In genomic region chr19:41911889-41912731, GRCh38 we compare ENCODE assay signal across 15 cellular contexts. TPM values are rescaled to one million over a fixed set of nuclear protein-coding genes. Genes with fewer than 3 reads are reported as not detected.
A peak's percentile ranks its signal among the peaks of the same experiment; 100 is the strongest.
DNase-seq lines count a peak whose midpoint lies in the region; ATAC-seq, FAIRE-seq and TF ChIP-seq lines count a peak whose summit lies in the region.
"Had no signal": no experiment of that assay in that cellular context is flagged by ENCODE, and none has a peak within 500 bp of the region (broad histone marks: within the 10 kb centered on the region; RNA-seq: fewer than 3 reads in every experiment).

No MANE protein-coding gene starts in this region.

- H3K27ac Mint-ChIP-seq in CD4-positive, alpha-beta memory T cell, result peak overlapping the region in 6 of 7 donors; percentile 14 to 57 (median 47)
- H3K27ac Mint-ChIP-seq in activated T-helper 1 cell treated with anti-CD3 and anti-CD28 coated beads, Interleukin-12 subunit alpha, Interleukin-12 subunit beta, Interleukin-2, Interleukin-4 antibody, amounts not matched to agents 30 ng/mL and 10 ng/mL and 1 ng/mL, durations not matched to agents 14 hours and 24 hours and 36 hours, result peak overlapping the region; percentile 61
- H3K27ac Mint-ChIP-seq: nephron had no signal

- no peak for ATAC-seq in HG03039 (IDR thresholded peaks at IDR 0.05; ENCODE audit: unreplicated experiment)

- CTCF ChIA-PET in CD4-positive, alpha-beta memory T cell (lab: Charles Lee; ENCODE audit: partially characterized antibody), result interaction anchor here (1.2 to 1.3 kb wide), 2 partner anchors 10 to 52 kb away, joined by 3 read pairs; partner anchors contain the start of gene RPS19

- peak overlapping the region in 1 of 2 experiments; percentile 79 for H3K23ac ChIP-seq in mesenchymal stem cell (ENCODE audit: low read length in 2 of 2)

- no peak overlapping the region for H3K4ac ChIP-seq in mesenchymal stem cell (ENCODE audit: low read depth in 1 of 2, low read length in 2 of 2)

- H3K36me3 Mint-ChIP-seq in CD4-positive, alpha-beta memory T cell, result peaks cover 3 to 6% of the 10 kb centered on the region in 2 donors
- peaks cover 16% of the 10 kb centered on the region for H3K36me3 Mint-ChIP-seq in activated T-helper 1 cell treated with anti-CD3 and anti-CD28 coated beads, Interleukin-12 subunit alpha, Interleukin-12 subunit beta, Interleukin-2, Interleukin-4 antibody, amounts not matched to agents 30 ng/mL and 10 ng/mL and 1 ng/mL, durations not matched to agents 14 hours and 24 hours and 36 hours (ENCODE audit: low read depth)

- FAIRE-seq in GM12892 (lab: Jason Lieb, UNC), result no peak
- FAIRE-seq: frontal cortex, HTR-8/SVneo had no signal

- TF ChIP-seq CTCF in colonic mucosa (IDR thresholded peaks at IDR 0.05), result no peak

- DNase-seq in CD4-positive, alpha-beta memory T cell, result peak in 2 of 5 donors; percentile 39 to 44
- DNase-seq in GM12892 (ENCODE audit: insufficient read length) (no peak), mesenchymal stem cell (no peak), KBM-7 (no peak), colonic mucosa (no peak)
- DNase-seq in activated T-helper 1 cell treated with anti-CD3 and anti-CD28 coated beads, Interleukin-12 subunit alpha, Interleukin-12 subunit beta, Interleukin-2, Interleukin-4 antibody, amounts not matched to agents 30 ng/mL and 10 ng/mL and 1 ng/mL, durations not matched to agents 14 hours and 24 hours and 36 hours (ENCODE audit: low spot score), result no peak
- DNase-seq: Caco-2; effector memory CD4-positive, alpha-beta T cell had no signal

- H3K4me3 ChIP-seq in CD4-positive, alpha-beta memory T cell (ENCODE audit: low read length in 2 of 2), result no peak overlapping the region
- no peak overlapping the region for H3K4me3 ChIP-seq in mesenchymal stem cell (ENCODE audit: insufficient read depth in 1 of 2, low read depth in 1 of 2, low read length in 2 of 2)
- no peak overlapping the region for H3K4me3 ChIP-seq in colonic mucosa
- H3K4me3 ChIP-seq: GM23248, thoracic aorta had no signal

- POLR2A ChIA-PET in CD4-positive, alpha-beta memory T cell (lab: Charles Lee; ENCODE audit: partially characterized antibody), result interaction anchor here (0.8 to 19.1 kb wide), 15 partner anchors 10 to 52 kb away, joined by 3 to 349 read pairs (median 12); partner anchors contain the start of genes ARHGEF1, CD79A, ERFL and RPS19

- no peaks in the 10 kb centered on the region for H3K9me3 ChIP-seq in CD4-positive, alpha-beta memory T cell (ENCODE audit: control insufficient read depth in 1 of 2, low read length in 2 of 2)
- H3K9me3 ChIP-seq in mesenchymal stem cell (ENCODE audit: control insufficient read depth, low read length) (no peaks in the 10 kb centered on the region), colonic mucosa (no peaks in the 10 kb centered on the region)
- H3K9me3 ChIP-seq: Caco-2, thoracic aorta had no signal

- H3K4me3 Mint-ChIP-seq in CD4-positive, alpha-beta memory T cell, result peak overlapping the region in 7 of 8 donors; percentile 7 to 59 (median 45)
- H3K4me3 Mint-ChIP-seq in activated T-helper 1 cell treated with anti-CD3 and anti-CD28 coated beads, Interleukin-12 subunit alpha, Interleukin-12 subunit beta, Interleukin-2, Interleukin-4 antibody, amounts not matched to agents 30 ng/mL and 10 ng/mL and 1 ng/mL, durations not matched to agents 14 hours and 24 hours and 36 hours, result no peak overlapping the region

- whole genome bisulfite sequencing in mesenchymal stem cell, result 25% methylated on average over 24 of the region's 29 CpGs

- peak overlapping the region; percentile 78 for H4K91ac ChIP-seq in mesenchymal stem cell (ENCODE audit: low read length)

- H4K8ac ChIP-seq in mesenchymal stem cell (ENCODE audit: low read length), result no peak overlapping the region

- no peak overlapping the region for H3K27ac ChIP-seq in CD4-positive, alpha-beta memory T cell (ENCODE audit: low read depth, low read length)
- H3K27ac ChIP-seq in mesenchymal stem cell (ENCODE audit: low read length, poor library complexity, severe bottlenecking) (no peak overlapping the region), colonic mucosa (no peak overlapping the region)
- H3K27ac ChIP-seq: GM23248, thoracic aorta had no signal

- in situ Hi-C loops in KBM-7 (cut with MboI; ENCODE audit: low pct_unique_long_range_greater_than_20kb, low sequenced_read_pairs), result no loop called here

- H3K18ac ChIP-seq in mesenchymal stem cell (ENCODE audit: low read depth in 1 of 2, low read length in 2 of 2), result no peak overlapping the region

- no peak overlapping the region for H2AK5ac ChIP-seq in mesenchymal stem cell (ENCODE audit: low read length, severe bottlenecking)

- intact Hi-C loops in CD4-positive, alpha-beta memory T cell (cut with micrococcal nuclease), result loop anchor here (1.0 to 5.0 kb wide), 2 partner anchors 25 to 35 kb away; no protein-coding TSS in a partner anchor
- intact Hi-C loops in activated T-helper 1 cell treated with anti-CD3 and anti-CD28 coated beads, Interleukin-12 subunit alpha, Interleukin-12 subunit beta, Interleukin-2, Interleukin-4 antibody, amounts not matched to agents 30 ng/mL and 10 ng/mL and 1 ng/mL, durations not matched to agents 14 hours and 24 hours and 36 hours (cut with micrococcal nuclease), result no loop called here
- intact Hi-C loops in colonic mucosa (cut with DNase I), result no loop called here

- H3K4me1 ChIP-seq in CD4-positive, alpha-beta memory T cell (ENCODE audit: insufficient read depth, low read length), result peaks cover 45% of the 10 kb centered on the region
- H3K4me1 ChIP-seq in mesenchymal stem cell (ENCODE audit: control insufficient read depth, insufficient read depth, low read depth, low read length), result peaks cover 23% of the 10 kb centered on the region
- H3K4me1 ChIP-seq in colonic mucosa, result no peaks in the 10 kb centered on the region
- H3K4me1 ChIP-seq: Caco-2 had no signal

- H3K36me3 ChIP-seq in CD4-positive, alpha-beta memory T cell (ENCODE audit: insufficient read depth, low read length), result no peaks in the 10 kb centered on the region
- H3K36me3 ChIP-seq in mesenchymal stem cell (ENCODE audit: control insufficient read depth in 1 of 2, insufficient read depth in 2 of 2, low read depth in 1 of 2, low read length in 2 of 2) (peaks cover under 1 to 17% of the 10 kb centered on the region in 2 experiments), colonic mucosa (no peaks in the 10 kb centered on the region)
- H3K36me3 ChIP-seq: thoracic aorta had no signal

- peak; percentile 12; the same call in 1 of the 2 replicates for TF ChIP-seq POLR2A in GM12892 (IDR thresholded peaks at IDR 0.05; ENCODE audit: low read depth, low read length)

- peaks cover 7 to 14% of the 10 kb centered on the region in 2 donors for H3K27me3 Mint-ChIP-seq in CD4-positive, alpha-beta memory T cell
- peaks cover 23% of the 10 kb centered on the region for H3K27me3 Mint-ChIP-seq in activated T-helper 1 cell treated with anti-CD3 and anti-CD28 coated beads, Interleukin-12 subunit alpha, Interleukin-12 subunit beta, Interleukin-2, Interleukin-4 antibody, amounts not matched to agents 30 ng/mL and 10 ng/mL and 1 ng/mL, durations not matched to agents 14 hours and 24 hours and 36 hours (ENCODE audit: insufficient read depth)

- no peaks in the 10 kb centered on the region for H3K79me1 ChIP-seq in mesenchymal stem cell (replicated peaks; ENCODE audit: low read length, poor library complexity, severe bottlenecking)

- peak overlapping the region in 1 of 2 experiments; percentile 15 for H2BK12ac ChIP-seq in mesenchymal stem cell (ENCODE audit: low read length in 2 of 2)

- no peak overlapping the region for H2BK120ac ChIP-seq in mesenchymal stem cell (ENCODE audit: low read depth, low read length)

- no peak overlapping the region for H3K14ac ChIP-seq in mesenchymal stem cell (ENCODE audit: low read length in 2 of 2)

- H3K9me3 Mint-ChIP-seq in CD4-positive, alpha-beta memory T cell, result peaks cover 0 to 2% (median 0%) of the 10 kb centered on the region in 8 donors
- no peaks in the 10 kb centered on the region for H3K9me3 Mint-ChIP-seq in activated T-helper 1 cell treated with anti-CD3 and anti-CD28 coated beads, Interleukin-12 subunit alpha, Interleukin-12 subunit beta, Interleukin-2, Interleukin-4 antibody, amounts not matched to agents 30 ng/mL and 10 ng/mL and 1 ng/mL, durations not matched to agents 14 hours and 24 hours and 36 hours
- H3K9me3 Mint-ChIP-seq: nephron had no signal

- no peak overlapping the region for H2BK5ac ChIP-seq in mesenchymal stem cell (ENCODE audit: low read depth, low read length, poor library complexity, severe bottlenecking)

- peaks cover 26 to 56% (median 28%) of the 10 kb centered on the region in 4 donors for H3K4me1 Mint-ChIP-seq in CD4-positive, alpha-beta memory T cell
- H3K4me1 Mint-ChIP-seq in activated T-helper 1 cell treated with anti-CD3 and anti-CD28 coated beads, Interleukin-12 subunit alpha, Interleukin-12 subunit beta, Interleukin-2, Interleukin-4 antibody, amounts not matched to agents 30 ng/mL and 10 ng/mL and 1 ng/mL, durations not matched to agents 14 hours and 24 hours and 36 hours (ENCODE audit: low read depth), result peaks cover 15% of the 10 kb centered on the region

- no peak overlapping the region for H2AFZ ChIP-seq in mesenchymal stem cell (ENCODE audit: low read depth, low read length)
- H2AFZ ChIP-seq: GM23248 had no signal

- H3K9ac ChIP-seq in mesenchymal stem cell (ENCODE audit: low read length), result no peak overlapping the region
- no peak overlapping the region for H3K9ac ChIP-seq in colonic mucosa (ENCODE audit: low read depth in 2 of 2, low read length in 2 of 2)
- H3K9ac ChIP-seq: GM23248 had no signal

- H3K27me3 ChIP-seq in CD4-positive, alpha-beta memory T cell (ENCODE audit: insufficient read depth, low read length), result peaks cover 23% of the 10 kb centered on the region
- H3K27me3 ChIP-seq in mesenchymal stem cell (ENCODE audit: control insufficient read depth in 1 of 2, insufficient read depth in 1 of 2, low read length in 2 of 2) (peaks cover 64 to 71% of the 10 kb centered on the region in 2 experiments), colonic mucosa (peaks cover 36% of the 10 kb centered on the region)

- no peak overlapping the region for H3K4me2 ChIP-seq in mesenchymal stem cell (ENCODE audit: low read length, poor library complexity, severe bottlenecking)

- H2BK15ac ChIP-seq in mesenchymal stem cell (ENCODE audit: low read depth, poor library complexity, severe bottlenecking), result no peak overlapping the region

RNA-seq across cellular contexts. Expression of gene ERFL, which starts 16.1 kb away (rescaled TPM):
- total RNA-seq in CD4-positive, alpha-beta memory T cell, result 1 to 10 TPM; 6.6 to 9.2 TPM
- under 1 TPM in 1 of 2 donors, not detected in 1; 0.11 TPM for polyA plus RNA-seq in CD4-positive, alpha-beta memory T cell
- 0.13 TPM for polyA plus RNA-seq in GM12892 (2012; ENCODE audit: missing spikeins)
- 3.1 TPM in 2 replicates for total RNA-seq in activated T-helper 1 cell treated with anti-CD3 and anti-CD28 coated beads, Interleukin-12 subunit alpha, Interleukin-12 subunit beta, Interleukin-2, Interleukin-4 antibody, amounts not matched to agents 30 ng/mL and 10 ng/mL and 1 ng/mL, durations not matched to agents 14 hours and 24 hours and 36 hours
- 0.06 TPM for polyA plus RNA-seq in mesenchymal stem cell (2013, experiment 1 of 2)
- 0.05 TPM for polyA plus RNA-seq in mesenchymal stem cell (2013, experiment 2 of 2)
- total RNA-seq in colonic mucosa, result under 1 TPM; 0.42 to 0.47 TPM
- total RNA-seq: frontal cortex, GM23248, skeletal muscle tissue had no signal
- polyA plus RNA-seq: GM23248 had no signal

RNA-seq across cellular contexts. Expression of gene ARHGEF1, which starts 29.1 kb away (rescaled TPM):
- 100 to 1,000 TPM; 956 to 992 TPM for total RNA-seq in CD4-positive, alpha-beta memory T cell
- polyA plus RNA-seq in CD4-positive, alpha-beta memory T cell, result 100 to 1,000 TPM; 140 to 325 TPM
- polyA plus RNA-seq in GM12892 (2012; ENCODE audit: missing spikeins), result 67.2 TPM
- total RNA-seq in activated T-helper 1 cell treated with anti-CD3 and anti-CD28 coated beads, Interleukin-12 subunit alpha, Interleukin-12 subunit beta, Interleukin-2, Interleukin-4 antibody, amounts not matched to agents 30 ng/mL and 10 ng/mL and 1 ng/mL, durations not matched to agents 14 hours and 24 hours and 36 hours, result 386 and 392 TPM in 2 replicates
- 69.1 TPM for polyA plus RNA-seq in mesenchymal stem cell (2013, experiment 1 of 2)
- 65.8 TPM for polyA plus RNA-seq in mesenchymal stem cell (2013, experiment 2 of 2)
- total RNA-seq in colonic mucosa, result 10 to 100 TPM; 64.1 to 98.7 TPM

RNA-seq across cellular contexts. Expression of gene CD79A, which starts 35.0 kb away (rescaled TPM):
- total RNA-seq in CD4-positive, alpha-beta memory T cell, result 1 to 10 TPM in 1 of 2 experiments, under 1 TPM in 1; 0.93 to 1.3 TPM
- 10 to 100 TPM in 1 of 2 donors, 1 to 10 TPM in 1; 5.1 to 29.7 TPM for polyA plus RNA-seq in CD4-positive, alpha-beta memory T cell
- polyA plus RNA-seq in GM12892 (2012; ENCODE audit: missing spikeins), result 249 TPM
- total RNA-seq in activated T-helper 1 cell treated with anti-CD3 and anti-CD28 coated beads, Interleukin-12 subunit alpha, Interleukin-12 subunit beta, Interleukin-2, Interleukin-4 antibody, amounts not matched to agents 30 ng/mL and 10 ng/mL and 1 ng/mL, durations not matched to agents 14 hours and 24 hours and 36 hours, result 2.7 and 2.9 TPM in 2 replicates
- polyA plus RNA-seq in mesenchymal stem cell (2013, experiment 1 of 2), result 0.28 TPM
- polyA plus RNA-seq in mesenchymal stem cell (2013, experiment 2 of 2), result 0.32 TPM
- total RNA-seq in colonic mucosa, result 1 to 10 TPM; 3.5 to 3.8 TPM
- total RNA-seq: frontal cortex, GM23248, thoracic aorta had no signal
- polyA plus RNA-seq: GM23248 had no signal

RNA-seq across cellular contexts. Expression of gene RABAC1, which starts 47.0 kb away (rescaled TPM):
- total RNA-seq in CD4-positive, alpha-beta memory T cell, result 100 to 1,000 TPM in 1 of 2 experiments, 10 to 100 TPM in 1; 97.4 to 100 TPM
- polyA plus RNA-seq in CD4-positive, alpha-beta memory T cell, result 100 to 1,000 TPM; 198 to 256 TPM
- 17.6 TPM for polyA plus RNA-seq in GM12892 (2012; ENCODE audit: missing spikeins)
- 36.2 and 41.3 TPM in 2 replicates for total RNA-seq in activated T-helper 1 cell treated with anti-CD3 and anti-CD28 coated beads, Interleukin-12 subunit alpha, Interleukin-12 subunit beta, Interleukin-2, Interleukin-4 antibody, amounts not matched to agents 30 ng/mL and 10 ng/mL and 1 ng/mL, durations not matched to agents 14 hours and 24 hours and 36 hours
- 292 TPM for polyA plus RNA-seq in mesenchymal stem cell (2013, experiment 1 of 2)
- polyA plus RNA-seq in mesenchymal stem cell (2013, experiment 2 of 2), result 293 TPM
- 100 to 1,000 TPM; 172 to 197 TPM for total RNA-seq in colonic mucosa

RNA-seq across cellular contexts. Expression of gene RPS19, which starts 52.1 kb away (rescaled TPM):
- total RNA-seq in CD4-positive, alpha-beta memory T cell, result 1,000 to 10,000 TPM; 3,807 to 4,015 TPM
- 1,000 to 10,000 TPM; 4,853 to 7,200 TPM for polyA plus RNA-seq in CD4-positive, alpha-beta memory T cell
- 4,494 TPM for polyA plus RNA-seq in GM12892 (2012; ENCODE audit: missing spikeins)
- 2,887 and 2,906 TPM in 2 replicates for total RNA-seq in activated T-helper 1 cell treated with anti-CD3 and anti-CD28 coated beads, Interleukin-12 subunit alpha, Interleukin-12 subunit beta, Interleukin-2, Interleukin-4 antibody, amounts not matched to agents 30 ng/mL and 10 ng/mL and 1 ng/mL, durations not matched to agents 14 hours and 24 hours and 36 hours
- 2,789 TPM for polyA plus RNA-seq in mesenchymal stem cell (2013, experiment 1 of 2)
- polyA plus RNA-seq in mesenchymal stem cell (2013, experiment 2 of 2), result 2,879 TPM
- total RNA-seq in colonic mucosa, result 1,000 to 10,000 TPM; 1,710 to 2,039 TPM
